Comparison of ENCODE assay signal across 8 cellular contexts in the genomic region with DNA sequence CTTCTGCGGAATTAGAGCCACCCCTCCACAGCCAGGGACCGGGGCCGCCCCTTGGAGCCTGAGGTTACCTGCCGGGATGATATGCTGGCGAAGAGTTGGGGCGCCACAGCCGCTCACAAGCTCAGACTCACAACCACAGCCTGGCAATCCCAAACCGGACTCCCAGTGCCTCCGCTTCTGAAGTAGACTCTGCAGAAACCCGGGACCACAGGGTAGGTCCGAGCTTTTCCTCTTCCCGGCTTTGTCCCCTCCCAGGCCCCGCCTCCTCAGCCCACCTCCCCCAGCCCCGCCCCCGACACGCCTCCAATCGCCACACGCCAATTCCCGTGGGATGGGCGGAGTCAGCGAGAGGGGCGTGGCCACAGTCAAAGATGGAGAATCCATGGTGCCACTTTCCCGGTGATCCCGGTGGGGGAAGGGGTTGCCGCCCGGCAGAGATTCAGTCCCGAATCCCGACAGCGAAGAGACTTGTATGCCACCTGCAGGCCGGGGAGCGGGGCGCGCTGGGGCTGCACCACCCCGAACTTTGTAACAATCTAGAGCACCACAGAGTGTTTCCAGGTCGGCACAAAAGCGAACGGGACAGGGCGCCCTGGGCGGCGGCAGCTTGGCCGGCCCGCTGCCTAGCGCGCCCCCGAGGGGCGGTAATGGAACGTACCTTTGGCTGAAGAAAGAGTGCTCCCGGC. TPM values are rescaled to one million over a fixed set of nuclear protein-coding genes. Genes with fewer than 3 reads are reported as not detected.
A peak's percentile ranks its signal among the peaks of the same experiment; 100 is the strongest.
DNase-seq lines count a peak whose midpoint lies in the region; ATAC-seq lines count a peak whose summit lies in the region.

A gene (minus strand): TSS at position 201 of the 686 bp plus-strand sequence. CDS start 3,520 bp downstream, outside the sequence.

- peak within 1 kb of the TSS; percentile 91 to 95 for H3K4me3 Mint-ChIP-seq in effector memory CD8-positive, alpha-beta T cell

- no peaks in the 10 kb centered on the region for H3K9me3 Mint-ChIP-seq in effector memory CD8-positive, alpha-beta T cell

- H3K27ac Mint-ChIP-seq in effector memory CD8-positive, alpha-beta T cell = peak within 1 kb of the TSS; percentile 69 to 77

- H3K4me1 Mint-ChIP-seq in effector memory CD8-positive, alpha-beta T cell (ENCODE audit: low read depth in 2 of 2) = peaks cover 17 to 21% of the 10 kb centered on the region in 2 donors

- H3K36me3 Mint-ChIP-seq in effector memory CD8-positive, alpha-beta T cell (ENCODE audit: insufficient read depth) = peaks cover 20% of the 10 kb centered on the region

- peak; percentile 94 for DNase-seq in COR-L47 (lab: John Stamatoyannopoulos, UW)
- DNase-seq in HS-5 (ENCODE audit: low read depth) = peak; percentile 88
- peak; percentile 81 to 91 for DNase-seq in NOMO-1 (lab: John Stamatoyannopoulos, UW; ENCODE audit: unreplicated experiment in 2 of 2)
- DNase-seq in activated CD8-positive, alpha-beta memory T cell treated with anti-CD3 and anti-CD28 coated beads for 4 hours (ENCODE audit: low read depth in 2 of 2) = peak; percentile 82 to 83
- DNase-seq in effector memory CD8-positive, alpha-beta T cell = peak; percentile 92 to 95 (median 95)
- DNase-seq in mesenteric fat pad (ENCODE audit: low spot score) = peak; percentile 98
- peak; percentile 97 for DNase-seq in stimulated activated CD8-positive, alpha-beta memory T cell treated with anti-CD3 and anti-CD28 coated beads, Interleukin-15, amount 100 ng/mL, for 24 hours (ENCODE audit: low read depth)

- H3K27me3 Mint-ChIP-seq in effector memory CD8-positive, alpha-beta T cell = no peaks in the 10 kb centered on the region

- peak; percentile 66 for ATAC-seq in GM19468 (IDR thresholded peaks at IDR 0.05; ENCODE audit: extremely low read depth, unreplicated experiment)
- ATAC-seq in effector memory CD8-positive, alpha-beta T cell (replicated peaks) = peak; percentile 77

RNA-seq across cellular contexts. Expression of the gene that starts here (rescaled TPM):
- total RNA-seq in mesenteric fat pad = 126 TPM

Comparison
In these comparisons a context has a peak if more than half of its experiments do, and no peak if none do; other contexts are left out.
1. Peak in every context shown above with its lines: DNase-seq and ATAC-seq.